In the genomic region with DNA sequence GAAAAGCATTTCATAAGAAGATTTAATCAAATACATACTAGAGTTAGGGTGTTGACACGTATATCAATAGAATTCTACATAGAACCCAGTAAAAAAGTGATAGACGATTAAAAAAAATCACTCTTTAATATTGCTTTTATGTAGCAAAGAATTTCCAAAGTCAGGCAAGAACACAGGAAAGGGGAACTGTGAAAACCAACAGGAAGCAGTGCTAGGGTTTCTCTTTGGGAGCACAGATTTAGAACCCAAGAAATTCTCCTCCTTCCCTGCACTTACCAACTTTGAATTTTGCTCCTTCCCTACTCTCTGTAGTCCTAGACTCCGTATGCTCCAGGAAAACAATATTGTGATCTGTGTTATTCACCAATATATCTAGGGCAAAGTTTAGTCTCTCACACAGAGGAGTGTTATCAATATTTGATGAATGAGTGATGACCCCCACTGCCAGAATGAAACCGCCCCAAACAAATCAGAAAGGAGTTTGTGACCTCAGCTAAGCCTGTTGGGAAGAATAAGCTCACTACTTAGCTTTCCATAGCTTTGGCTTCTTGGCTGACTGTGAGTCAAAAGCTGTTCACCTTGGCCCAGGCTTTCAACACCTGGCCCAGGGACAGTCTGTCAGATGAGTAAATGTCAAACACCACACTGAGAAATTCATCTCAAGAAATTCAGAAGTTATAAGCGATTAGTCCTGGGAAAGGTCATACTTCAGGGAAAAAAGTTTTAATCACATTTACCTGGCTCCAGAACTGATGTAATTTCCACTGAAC, we compare ENCODE assay signal across 1 cellular context.
TF ChIP-seq lines count a peak whose summit lies in the region.

No MANE protein-coding gene starts in this region.

TF ChIP-seq in K562, 482 proteins besides CTCF, POLR2A, EP300 and RAD21:
- TF ChIP-seq SPI1 (IDR thresholded peaks at IDR 0.05; ENCODE audit: borderline replicate concordance, low read depth, low read length) (peak; percentile 24; the same call in 1 of the 2 replicates), SMAD3 (CRISPR knock-in tag; conservative IDR thresholded peaks at IDR 0.05) (no peak)
